Comparison of ENCODE assay signal across 11 cellular contexts in the genomic region with DNA sequence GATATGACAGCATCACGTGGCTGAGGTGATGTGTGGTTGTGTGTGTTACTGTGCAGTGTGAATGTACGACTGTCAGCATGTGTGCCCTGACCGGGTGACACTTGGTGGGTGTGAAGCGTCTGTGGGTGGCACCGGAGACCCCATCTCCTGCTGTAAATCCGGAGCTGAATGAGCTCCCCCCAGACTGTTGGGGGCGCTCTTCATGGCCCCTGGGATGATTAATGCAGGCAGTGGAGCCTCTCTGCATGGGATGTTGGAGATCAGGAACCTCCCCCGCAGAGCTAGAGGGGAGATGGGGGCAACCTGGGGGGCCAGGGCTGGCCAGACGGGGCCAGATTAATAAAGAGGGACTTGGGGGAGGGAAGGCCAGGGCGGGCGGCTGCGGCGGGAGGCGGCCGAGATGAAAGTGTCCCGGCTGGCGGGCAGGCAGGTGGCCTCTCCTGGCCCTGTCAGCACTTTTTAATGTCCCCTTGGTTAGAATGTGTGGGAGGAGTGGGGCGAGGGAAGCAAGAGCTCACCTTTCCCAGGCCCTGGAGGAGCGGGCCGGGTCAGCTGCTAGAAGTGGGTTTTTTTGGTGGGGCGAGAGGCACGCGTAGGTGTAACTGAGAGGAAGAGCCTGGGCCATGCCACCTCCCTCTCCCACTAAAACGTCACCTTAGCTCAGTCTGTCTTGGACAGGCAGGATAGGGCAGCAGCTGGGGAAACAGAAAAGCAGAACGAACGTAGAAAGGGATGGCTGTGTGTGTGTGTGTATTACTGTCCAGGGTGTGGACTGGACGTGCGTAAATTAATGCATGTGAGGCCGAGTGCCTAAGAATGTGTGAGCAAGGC. TPM values are rescaled to one million over a fixed set of nuclear protein-coding genes. Genes with fewer than 3 reads are reported as not detected.
DNase-seq lines count a peak whose midpoint lies in the region; ATAC-seq, FAIRE-seq and TF ChIP-seq lines count a peak whose summit lies in the region.
"Had no signal": no experiment of that assay in that cellular context is flagged by ENCODE, and none has a peak within 500 bp of the region (broad histone marks: within the 10 kb centered on the region; RNA-seq: fewer than 3 reads in every experiment).

No MANE protein-coding gene starts in this region.

- H3K4ac ChIP-seq in H9 (ENCODE audit: low read depth, low read length) = no peak overlapping the region

- H3K27me3 Mint-ChIP-seq in H9 (ENCODE audit: low read depth) = peaks cover 21% of the 10 kb centered on the region
- H3K27me3 Mint-ChIP-seq in activated T-helper 1 cell treated with anti-CD3 and anti-CD28 coated beads, Interleukin-12 subunit alpha, Interleukin-12 subunit beta, Interleukin-2, Interleukin-4 antibody, amounts not matched to agents 30 ng/mL and 10 ng/mL and 1 ng/mL, durations not matched to agents 14 hours and 24 hours and 36 hours (ENCODE audit: insufficient read depth) = peaks cover 29% of the 10 kb centered on the region

- CTCF ChIA-PET in GM12878 (lab: Yijun Ruan, JAX) = interaction anchor here (0.6 to 2.9 kb wide), 9 partner anchors 9 to 417 kb away, joined by 3 to 15 read pairs (median 4); partner anchors contain the start of gene HIF1AN

- no peak overlapping the region; the same call in 1 of the 2 replicates for H3K14ac ChIP-seq in H9 (ENCODE audit: insufficient read depth, low read length)

- no peak overlapping the region for H4K91ac ChIP-seq in H9 (ENCODE audit: insufficient read length, low read depth, low read length)

- FAIRE-seq in GM12878 (lab: Jason Lieb, UNC) = no peak

- H3K4me1 Mint-ChIP-seq in H9 = peaks cover 0 to 2% of the 10 kb centered on the region in 2 experiments; a peak in 1 of 4 replicates
- no peaks in the 10 kb centered on the region for H3K4me1 Mint-ChIP-seq in activated T-helper 1 cell treated with anti-CD3 and anti-CD28 coated beads, Interleukin-12 subunit alpha, Interleukin-12 subunit beta, Interleukin-2, Interleukin-4 antibody, amounts not matched to agents 30 ng/mL and 10 ng/mL and 1 ng/mL, durations not matched to agents 14 hours and 24 hours and 36 hours (ENCODE audit: low read depth)
- H3K4me1 Mint-ChIP-seq: CD4-positive, CD25-positive, alpha-beta regulatory T cell had no signal

- no peaks in the 10 kb centered on the region for H4K20me1 ChIP-seq in H9 (ENCODE audit: control insufficient read depth, insufficient read depth, insufficient read length)
- no peaks in the 10 kb centered on the region for H4K20me1 ChIP-seq in GM12878 (ENCODE audit: control insufficient read depth, insufficient read depth)

- no peak overlapping the region for H3K4me3 ChIP-seq in GM12878

- H3T11ph ChIP-seq in H9 (ENCODE audit: low read length) = no peak overlapping the region

- no peak overlapping the region for H2BK12ac ChIP-seq in H9 (ENCODE audit: insufficient read length, low read depth, low read length)

- H3K4me1 ChIP-seq in H9 (ENCODE audit: insufficient read depth, low read length) (no peaks in the 10 kb centered on the region; the same call in 1 of the 2 replicates), GM12878 (ENCODE audit: control insufficient read depth, insufficient read depth, low read length) (no peaks in the 10 kb centered on the region)

- no peaks in the 10 kb centered on the region for H3K36me3 Mint-ChIP-seq in H9 (ENCODE audit: insufficient read depth in 1 of 3, low read depth in 3 of 3)
- H3K36me3 Mint-ChIP-seq in activated T-helper 1 cell treated with anti-CD3 and anti-CD28 coated beads, Interleukin-12 subunit alpha, Interleukin-12 subunit beta, Interleukin-2, Interleukin-4 antibody, amounts not matched to agents 30 ng/mL and 10 ng/mL and 1 ng/mL, durations not matched to agents 14 hours and 24 hours and 36 hours (ENCODE audit: low read depth) = no peaks in the 10 kb centered on the region
- H3K36me3 Mint-ChIP-seq: CD4-positive, CD25-positive, alpha-beta regulatory T cell had no signal

- POLR2A ChIA-PET in GM12878 (lab: Charles Lee) = interaction anchor here (0.6 kb wide), 1 partner anchor 54 kb away, joined by 3 read pairs; no protein-coding TSS in a partner anchor

- no CpG with 5 or more reads among the region's 29 CpGs for WGBS in H9 (ENCODE audit: extremely low coverage, insufficient read length, low lambda C conversion rate)
- 28% methylated on average over 29 of the region's 29 CpGs for WGBS in GM12878 (ENCODE audit: insufficient coverage, insufficient replicate concordance, low lambda C conversion rate, missing lambda C conversion rate)

- no peak overlapping the region for H2BK120ac ChIP-seq in H9 (ENCODE audit: low read depth, low read length, poor library complexity, severe bottlenecking)

- no TSS peak for BruUV-seq in GM12878 (replicated peaks; lab: Mats Ljungman, UMichigan)

- H3K27ac ChIP-seq in 22Rv1 (no peak overlapping the region), H9 (ENCODE audit: insufficient read length, low read depth, low read length) (no peak overlapping the region), GM12878 (ENCODE audit: control insufficient read depth, insufficient read depth) (no peak overlapping the region)

- in situ Hi-C loops in GM12878 (cut with MboI) = no loop called here

- H3K9me3 ChIP-seq in H9 (ENCODE audit: control insufficient read depth, low read depth, low read length) (no peaks in the 10 kb centered on the region), GM12878 (replicated peaks; ENCODE audit: control insufficient read depth, insufficient read depth, low read length) (no peaks in the 10 kb centered on the region)

- H2AFZ ChIP-seq in H9 (ENCODE audit: low read length) (no peak overlapping the region), GM12878 (ENCODE audit: control insufficient read depth, low read depth, low read length) (no peak overlapping the region)

- no peak overlapping the region for H2BK15ac ChIP-seq in H9 (ENCODE audit: low read depth, low read length)

- H3K9ac ChIP-seq in H9 (ENCODE audit: extremely low read depth, insufficient read length, low read length) (no peak overlapping the region), GM12878 (ENCODE audit: control insufficient read depth, insufficient read depth, low read length) (no peak overlapping the region)

- H3K27me3 ChIP-seq in H9 (ENCODE audit: insufficient read depth, low read length) (no peaks in the 10 kb centered on the region; the same call in 1 of the 2 replicates), GM12878 (replicated peaks in 1 of 2; ENCODE audit: control insufficient read depth in 2 of 2, insufficient read depth in 2 of 2, low read length in 1 of 2) (peaks cover 7% of the 10 kb centered on the region in 2 experiments; a peak in 2 of 4 replicates)

- no peak overlapping the region for H3K27ac Mint-ChIP-seq in H9
- H3K27ac Mint-ChIP-seq in activated T-helper 1 cell treated with anti-CD3 and anti-CD28 coated beads, Interleukin-12 subunit alpha, Interleukin-12 subunit beta, Interleukin-2, Interleukin-4 antibody, amounts not matched to agents 30 ng/mL and 10 ng/mL and 1 ng/mL, durations not matched to agents 14 hours and 24 hours and 36 hours = no peak overlapping the region
- H3K27ac Mint-ChIP-seq: CD4-positive, CD25-positive, alpha-beta regulatory T cell had no signal

- TF ChIP-seq POLR2A in GM12878 (IDR thresholded peaks at IDR 0.05; ENCODE audit: low read depth, low read length) = no peak
- no peak for TF ChIP-seq POLR2A in GM18505 (IDR thresholded peaks at IDR 0.05; ENCODE audit: borderline replicate concordance, extremely low read depth, insufficient read depth, insufficient read length)

- no peaks in the 10 kb centered on the region for H3K9me3 Mint-ChIP-seq in H9
- H3K9me3 Mint-ChIP-seq in activated T-helper 1 cell treated with anti-CD3 and anti-CD28 coated beads, Interleukin-12 subunit alpha, Interleukin-12 subunit beta, Interleukin-2, Interleukin-4 antibody, amounts not matched to agents 30 ng/mL and 10 ng/mL and 1 ng/mL, durations not matched to agents 14 hours and 24 hours and 36 hours = no peaks in the 10 kb centered on the region

- H4K5ac ChIP-seq in H9 (ENCODE audit: insufficient read length, low read depth, low read length) = no peak overlapping the region

- H3K4me3 Mint-ChIP-seq in H9 = no peak overlapping the region
- no peak overlapping the region for H3K4me3 Mint-ChIP-seq in activated T-helper 1 cell treated with anti-CD3 and anti-CD28 coated beads, Interleukin-12 subunit alpha, Interleukin-12 subunit beta, Interleukin-2, Interleukin-4 antibody, amounts not matched to agents 30 ng/mL and 10 ng/mL and 1 ng/mL, durations not matched to agents 14 hours and 24 hours and 36 hours
- H3K4me3 Mint-ChIP-seq: CD4-positive, CD25-positive, alpha-beta regulatory T cell had no signal

- H3K36me3 ChIP-seq in GM12878 (ENCODE audit: control insufficient read depth in 2 of 2, insufficient read depth in 2 of 2, low read length in 1 of 2) = no peaks in the 10 kb centered on the region

- no peak overlapping the region for H2BK20ac ChIP-seq in H9 (ENCODE audit: low read depth, low read length, poor library complexity, severe bottlenecking)

- H3K56ac ChIP-seq in H9 (ENCODE audit: insufficient read length, low read depth, low read length) = no peak overlapping the region

- H3K23me2 ChIP-seq in H9 (ENCODE audit: insufficient read length, low read depth, low read length, poor library complexity, severe bottlenecking) = no peaks in the 10 kb centered on the region

- TF ChIP-seq CTCF in 22Rv1 (IDR thresholded peaks at IDR 0.05) = peak; percentile 7; the same call in 1 of the 2 replicates
- peak; percentile 75 for TF ChIP-seq CTCF in H9 (conservative IDR thresholded peaks at IDR 0.05)
- TF ChIP-seq CTCF in GM12878 (IDR thresholded peaks at IDR 0.05 in 2 of 3, conservative IDR thresholded peaks at IDR 0.05 in 1 of 3; ENCODE audit: control insufficient read depth in 2 of 3, extremely low read depth in 1 of 3, insufficient read depth in 1 of 3, low read depth in 3 of 3, low read length in 3 of 3) = peak in 2 of 3 experiments; percentile 10 to 17; a peak in 1 of 6 replicates

- peak; percentile 67 for DNase-seq in H9
- no peak for DNase-seq in GM12878 (ENCODE audit: low read depth, low spot score)
- DNase-seq in left colon = no peak
- DNase-seq in activated T-helper 1 cell treated with anti-CD3 and anti-CD28 coated beads, Interleukin-12 subunit alpha, Interleukin-12 subunit beta, Interleukin-2, Interleukin-4 antibody, amounts not matched to agents 30 ng/mL and 10 ng/mL and 1 ng/mL, durations not matched to agents 14 hours and 24 hours and 36 hours (ENCODE audit: low spot score) = no peak
- DNase-seq in MV-4-11 (lab: John Stamatoyannopoulos, UW) = no peak
- no peak for DNase-seq in Right ventricle myocardium superior
- DNase-seq: activated T-cell treated with anti-CD3 and anti-CD28 coated beads for 4 hours; CD4-positive, CD25-positive, alpha-beta regulatory T cell; KBM-7 had no signal

- no peak overlapping the region for H3K23ac ChIP-seq in H9 (ENCODE audit: insufficient read length, low read depth, low read length)

- no peak overlapping the region for H3K18ac ChIP-seq in H9 (ENCODE audit: insufficient read length, low read depth, low read length)

- RAD21 ChIA-PET in GM12878 (lab: Charles Lee; ENCODE audit: unreplicated experiment) = interaction anchor here (1.3 kb wide), 1 partner anchor 173 kb away, joined by 4 read pairs; no protein-coding TSS in a partner anchor

- H3K79me2 ChIP-seq in H9 (ENCODE audit: insufficient read depth, low read length) (no peaks in the 10 kb centered on the region), GM12878 (ENCODE audit: control insufficient read depth, insufficient read depth, low read length) (no peaks in the 10 kb centered on the region)

- no peak overlapping the region for H2AK5ac ChIP-seq in H9 (ENCODE audit: insufficient read length, low read length)

- intact Hi-C loops in GM12878 (cut with micrococcal nuclease; ENCODE audit: unreplicated experiment) = no loop called here
- intact Hi-C loops in left colon (cut with DNase I, micrococcal nuclease) = no loop called here
- intact Hi-C loops in activated T-helper 1 cell treated with anti-CD3 and anti-CD28 coated beads, Interleukin-12 subunit alpha, Interleukin-12 subunit beta, Interleukin-2, Interleukin-4 antibody, amounts not matched to agents 30 ng/mL and 10 ng/mL and 1 ng/mL, durations not matched to agents 14 hours and 24 hours and 36 hours (cut with micrococcal nuclease) = no loop called here
- intact Hi-C loops in Right ventricle myocardium superior (cut with DNase I) = loop anchor here (10.0 kb wide), 1 partner anchor 305 kb away; no protein-coding TSS in a partner anchor

- H2BK5ac ChIP-seq in H9 (ENCODE audit: insufficient read length, low read length) = no peak overlapping the region

- TF ChIP-seq RAD21 in GM12878 (IDR thresholded peaks at IDR 0.05; ENCODE audit: insufficient read depth, low read depth, low read length) = no peak

- no peak overlapping the region for H4K8ac ChIP-seq in H9 (replicated peaks; ENCODE audit: insufficient read length, low read depth, low read length)

- ATAC-seq in GM12878 (peak; percentile 35), left colon (peak; percentile 49), GM18505 (IDR thresholded peaks at IDR 0.05; ENCODE audit: unreplicated experiment) (no peak), Right ventricle myocardium superior (ENCODE audit: poor library complexity) (no peak)

- no peak for TF ChIP-seq EP300 in GM12878 (IDR thresholded peaks at IDR 0.05; ENCODE audit: borderline replicate concordance in 1 of 2, control insufficient read depth in 1 of 2, low read depth in 2 of 2, low read length in 2 of 2)

- H3K79me1 ChIP-seq in H9 (ENCODE audit: insufficient read depth, low read depth, low read length, poor library complexity, severe bottlenecking) = no peaks in the 10 kb centered on the region

- H3K4me2 ChIP-seq in H9 (ENCODE audit: insufficient read depth, insufficient read length, low read length) (peak overlapping the region; percentile 28), GM12878 (ENCODE audit: control insufficient read depth, insufficient read depth) (no peak overlapping the region)

- SMC1A ChIA-PET in GM12878 (lab: Charles Lee; ENCODE audit: uncharacterized antibody, unreplicated experiment) = interaction anchor here (1.0 kb wide), 1 partner anchor 309 kb away, joined by 3 read pairs; no protein-coding TSS in a partner anchor

RNA-seq across cellular contexts. Expression of gene HIF1AN, which starts 34.2 kb away (rescaled TPM):
- total RNA-seq in H9 (2021) (53.8 and 58.7 TPM in 2 replicates), GM12878 (2014; rRNA removed) (5.5 and 6.2 TPM in 2 replicates), GM12878 (2014; rRNA removed; fragmentation: Illumina TruSeq; extraction: Trizol) (14.1 and 14.8 TPM in 2 replicates), GM12878 (2021) (32.2 TPM in 2 replicates), left colon (10 to 100 TPM; 35.2 to 35.3 TPM), Right ventricle myocardium superior (43.0 TPM)
- 50.6 and 53.4 TPM in 2 replicates for total RNA-seq in GM12878 (2013; cell fraction: nucleolus; rRNA removed)
- 17.2 TPM for polyA plus RNA-seq in GM12878 (2011; ENCODE audit: low read depth)
- polyA plus RNA-seq in GM12878 (2011; rRNA removed) (15.5 and 22.4 TPM in 2 replicates), GM12878 (2014; fragmentation: Illumina TruSeq; extraction: Trizol) (15.9 and 19.7 TPM in 2 replicates), GM12878 (2014; fragmentation: Nextera tagmentation; extraction: Ambion mirVana) (1 to 10 TPM; 1.9 to 2.2 TPM), GM12878 (2014; rRNA removed) (10.6 and 14.5 TPM in 2 replicates), GM12878 (2016; fragmentation: Nextera tagmentation; extraction: Ambion mirVana) (10 to 100 TPM; 35.7 to 37.2 TPM)
- 9.2 and 11.1 TPM in 2 replicates for polyA plus RNA-seq in GM12878 (2011; cell fraction: cytosol; rRNA removed)
- polyA plus RNA-seq in GM12878 (2011; cell fraction: nucleus; rRNA removed) = 17.7 and 19.6 TPM in 2 replicates
- 16.6 and 20.0 TPM in 2 replicates for polyA plus RNA-seq in GM12878 (2012)
- 19.2 and 22.6 TPM in 2 replicates for polyA minus RNA-seq in GM12878 (2011; rRNA and poly(A)+ RNA removed)
- 4.4 and 5.3 TPM in 2 replicates for polyA minus RNA-seq in GM12878 (2011; cell fraction: cytosol; rRNA and poly(A)+ RNA removed)
- 10.2 and 13.8 TPM in 2 replicates for polyA minus RNA-seq in GM12878 (2011; cell fraction: nucleus; rRNA and poly(A)+ RNA removed)
- 46.5 and 54.1 TPM in 2 replicates for total RNA-seq in activated T-helper 1 cell treated with anti-CD3 and anti-CD28 coated beads, Interleukin-12 subunit alpha, Interleukin-12 subunit beta, Interleukin-2, Interleukin-4 antibody, amounts not matched to agents 30 ng/mL and 10 ng/mL and 1 ng/mL, durations not matched to agents 14 hours and 24 hours and 36 hours

RNA-seq across cellular contexts. Expression of gene NDUFB8, which starts 40.2 kb away (rescaled TPM):
- total RNA-seq in H9 (2021) (194 and 205 TPM in 2 replicates), GM12878 (2014; rRNA removed) (344 and 365 TPM in 2 replicates), GM12878 (2014; rRNA removed; fragmentation: Illumina TruSeq; extraction: Trizol) (230 and 249 TPM in 2 replicates), GM12878 (2021) (203 and 211 TPM in 2 replicates), left colon (100 to 1,000 TPM; 172 to 214 TPM), Right ventricle myocardium superior (431 TPM)
- 199 and 220 TPM in 2 replicates for total RNA-seq in GM12878 (2013; cell fraction: nucleolus; rRNA removed)
- polyA plus RNA-seq in GM12878 (2011; ENCODE audit: low read depth) = 158 TPM
- polyA plus RNA-seq in GM12878 (2011; rRNA removed) (214 and 287 TPM in 2 replicates), GM12878 (2014; fragmentation: Illumina TruSeq; extraction: Trizol) (169 and 180 TPM in 2 replicates), GM12878 (2014; fragmentation: Nextera tagmentation; extraction: Ambion mirVana) (100 to 1,000 TPM; 475 to 572 TPM), GM12878 (2014; rRNA removed) (421 and 443 TPM in 2 replicates), GM12878 (2016; fragmentation: Nextera tagmentation; extraction: Ambion mirVana) (100 to 1,000 TPM; 500 to 536 TPM)
- 488 and 543 TPM in 2 replicates for polyA plus RNA-seq in GM12878 (2011; cell fraction: cytosol; rRNA removed)
- polyA plus RNA-seq in GM12878 (2011; cell fraction: nucleus; rRNA removed) = 213 and 224 TPM in 2 replicates
- polyA plus RNA-seq in GM12878 (2012) = 197 and 205 TPM in 2 replicates
- 192 and 275 TPM in 2 replicates for polyA minus RNA-seq in GM12878 (2011; rRNA and poly(A)+ RNA removed)
- 39.2 and 52.5 TPM in 2 replicates for polyA minus RNA-seq in GM12878 (2011; cell fraction: cytosol; rRNA and poly(A)+ RNA removed)
- 64.2 and 80.5 TPM in 2 replicates for polyA minus RNA-seq in GM12878 (2011; cell fraction: nucleus; rRNA and poly(A)+ RNA removed)
- 292 and 304 TPM in 2 replicates for total RNA-seq in activated T-helper 1 cell treated with anti-CD3 and anti-CD28 coated beads, Interleukin-12 subunit alpha, Interleukin-12 subunit beta, Interleukin-2, Interleukin-4 antibody, amounts not matched to agents 30 ng/mL and 10 ng/mL and 1 ng/mL, durations not matched to agents 14 hours and 24 hours and 36 hours

RNA-seq across cellular contexts. Expression of gene SEC31B, which starts 50.2 kb away (rescaled TPM):
- 6.3 and 6.6 TPM in 2 replicates for total RNA-seq in H9 (2021)
- 118 and 120 TPM in 2 replicates for total RNA-seq in GM12878 (2013; cell fraction: nucleolus; rRNA removed)
- total RNA-seq in GM12878 (2014; rRNA removed) = 5.8 and 6.6 TPM in 2 replicates
- 3.9 and 4.4 TPM in 2 replicates for total RNA-seq in GM12878 (2014; rRNA removed; fragmentation: Illumina TruSeq; extraction: Trizol)
- 10.6 and 12.4 TPM in 2 replicates for total RNA-seq in GM12878 (2021)
- polyA plus RNA-seq in GM12878 (2011; ENCODE audit: low read depth) = 14.6 TPM
- 21.2 and 24.3 TPM in 2 replicates for polyA plus RNA-seq in GM12878 (2011; rRNA removed)
- 11.2 and 13.9 TPM in 2 replicates for polyA plus RNA-seq in GM12878 (2011; cell fraction: cytosol; rRNA removed)
- polyA plus RNA-seq in GM12878 (2011; cell fraction: nucleus; rRNA removed) = 185 and 225 TPM in 2 replicates
- polyA plus RNA-seq in GM12878 (2012) = 18.3 and 19.6 TPM in 2 replicates
- polyA plus RNA-seq in GM12878 (2014; fragmentation: Illumina TruSeq; extraction: Trizol) = 10.9 and 13.6 TPM in 2 replicates
- 1 to 10 TPM; 3.4 to 5.8 TPM for polyA plus RNA-seq in GM12878 (2014; fragmentation: Nextera tagmentation; extraction: Ambion mirVana)
- polyA plus RNA-seq in GM12878 (2014; rRNA removed) = 13.2 and 13.4 TPM in 2 replicates
- 10 to 100 TPM in 1 of 2 experiments, 1 to 10 TPM in 1; 9.2 to 11.0 TPM for polyA plus RNA-seq in GM12878 (2016; fragmentation: Nextera tagmentation; extraction: Ambion mirVana)
- polyA minus RNA-seq in GM12878 (2011; rRNA and poly(A)+ RNA removed) = 12.7 and 14.6 TPM in 2 replicates
- 0.53 and 1.8 TPM in 2 replicates for polyA minus RNA-seq in GM12878 (2011; cell fraction: cytosol; rRNA and poly(A)+ RNA removed)
- polyA minus RNA-seq in GM12878 (2011; cell fraction: nucleus; rRNA and poly(A)+ RNA removed) = 27.7 and 36.7 TPM in 2 replicates
- 10 to 100 TPM; 13.7 to 15.3 TPM for total RNA-seq in left colon
- 42.3 and 50.5 TPM in 2 replicates for total RNA-seq in activated T-helper 1 cell treated with anti-CD3 and anti-CD28 coated beads, Interleukin-12 subunit alpha, Interleukin-12 subunit beta, Interleukin-2, Interleukin-4 antibody, amounts not matched to agents 30 ng/mL and 10 ng/mL and 1 ng/mL, durations not matched to agents 14 hours and 24 hours and 36 hours
- 7.9 TPM for total RNA-seq in Right ventricle myocardium superior

Comparison
In these comparisons a context has a peak if more than half of its experiments do, and no peak if none do; other contexts are left out.
1. CTCF ChIP-seq: peak in every context shown above with its lines; median percentile 75 in H9; 14 in GM12878; 7 in 22Rv1.
2. ATAC-seq: peak in GM12878 (single experiment) and left colon (single experiment); none in GM18505 (single experiment) and Right ventricle myocardium superior (single experiment).